In the genomic region with DNA sequence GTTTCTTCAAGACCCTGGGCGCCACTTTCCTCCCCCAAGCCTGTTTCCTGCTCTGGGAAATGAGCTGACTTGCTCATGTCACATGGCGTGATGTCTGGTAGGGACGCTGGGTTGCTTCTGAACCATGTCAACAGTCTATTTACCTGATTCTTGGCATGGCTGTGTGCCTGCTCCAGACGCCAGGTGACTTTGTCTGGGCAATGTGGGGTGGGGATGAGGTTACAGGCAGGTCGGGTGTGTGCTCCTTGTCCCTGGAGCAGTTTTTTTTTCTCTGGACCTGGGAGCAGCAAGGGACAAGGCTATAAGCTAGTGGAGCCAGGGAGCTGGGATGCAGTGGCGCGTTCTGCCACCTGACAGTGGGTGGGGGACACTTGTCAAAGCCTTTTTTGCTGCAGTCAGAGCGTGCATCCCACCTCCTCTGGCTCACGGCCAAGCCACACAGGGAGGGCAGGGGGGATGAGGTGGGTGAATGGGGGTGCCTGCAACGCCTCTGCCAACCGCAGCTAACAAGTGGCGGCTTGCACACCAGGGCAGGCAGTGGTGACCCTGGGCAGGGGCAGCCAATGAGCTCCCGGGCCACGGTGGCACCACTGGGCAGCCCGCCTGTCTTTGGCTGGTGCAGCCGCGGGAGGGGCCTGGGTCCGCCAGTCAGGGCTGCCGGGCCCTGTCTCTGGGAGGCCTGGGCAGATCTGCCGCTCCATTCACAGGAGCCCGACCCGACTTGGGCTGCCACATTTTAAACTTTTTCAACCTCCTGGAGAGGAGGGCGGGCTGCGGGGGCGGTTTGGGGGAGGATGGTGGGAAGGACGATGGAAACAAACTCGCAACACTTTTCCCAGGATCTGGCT, we compare ENCODE assay signal across 8 cellular contexts. TPM values are rescaled to one million over a fixed set of nuclear protein-coding genes. Genes with fewer than 3 reads are reported as not detected.
DNase-seq lines count a peak whose midpoint lies in the region; ATAC-seq and TF ChIP-seq lines count a peak whose summit lies in the region.

No MANE protein-coding gene starts in this region.

- peaks cover 89 to 95% (median 93%) of the 10 kb centered on the region in 3 donors for H3K4me1 Mint-ChIP-seq in T-cell

- POLR2A ChIA-PET in T-cell (lab: Charles Lee) = interaction anchor here (0.5 to 1.5 kb wide), 15 partner anchors 10 to 288 kb away, joined by 3 to 23 read pairs (median 4); a partner anchor contains a TSS

- H3K4me1 ChIP-seq in GM23248 (ENCODE audit: insufficient read depth) (peaks cover 12% of the 10 kb centered on the region; the same call in 1 of the 2 replicates), right cardiac atrium (ENCODE audit: control insufficient read depth, insufficient read depth, low read length) (peaks cover 44% of the 10 kb centered on the region), rectal smooth muscle tissue (ENCODE audit: control insufficient read depth, insufficient read depth, low read length) (peaks cover 13% of the 10 kb centered on the region), uterus (peaks cover 12 to 34% of the 10 kb centered on the region in 2 donors)

- H3K4me2 ChIP-seq in GM23248 (ENCODE audit: unreplicated experiment) = peak overlapping the region; percentile 36

- CTCF ChIA-PET in T-cell (lab: Charles Lee) = interaction anchor here (0.6 to 1.9 kb wide), 13 partner anchors 11 to 112 kb away, joined by 3 to 25 read pairs (median 4); a partner anchor contains a TSS

- H3K27ac ChIP-seq in GM23248 (no peak overlapping the region), right cardiac atrium (ENCODE audit: low read length) (peak overlapping the region; percentile 61), rectal smooth muscle tissue (ENCODE audit: low read depth, low read length) (peak overlapping the region; percentile 11), uterus (peak overlapping the region; percentile 75 to 87)

- no peak overlapping the region for H3K9ac ChIP-seq in GM23248
- peak overlapping the region; percentile 8 for H3K9ac ChIP-seq in rectal smooth muscle tissue (ENCODE audit: low read length)

- H3K9me3 Mint-ChIP-seq in T-cell = no peaks in the 10 kb centered on the region

- no peaks in the 10 kb centered on the region for H4K20me1 ChIP-seq in GM23248 (ENCODE audit: insufficient read depth)

- H3K36me3 Mint-ChIP-seq in T-cell = no peaks in the 10 kb centered on the region

- H3K4me3 Mint-ChIP-seq in T-cell = peak overlapping the region; percentile 64 to 85 (median 72)

- H3K9me2 ChIP-seq in GM23248 (ENCODE audit: insufficient read depth) = no peaks in the 10 kb centered on the region

- peaks cover 12% of the 10 kb centered on the region; the same call in 1 of the 2 replicates for H3K36me3 ChIP-seq in GM23248 (ENCODE audit: low read depth)
- peaks cover 8% of the 10 kb centered on the region for H3K36me3 ChIP-seq in rectal smooth muscle tissue (ENCODE audit: control insufficient read depth, insufficient read depth, low read length)
- no peaks in the 10 kb centered on the region for H3K36me3 ChIP-seq in uterus

- H2AFZ ChIP-seq in GM23248 = no peak overlapping the region

- H3K27ac Mint-ChIP-seq in T-cell = peak overlapping the region; percentile 92 to 95

- H3K4me3 ChIP-seq in GM23248 (no peak overlapping the region), right cardiac atrium (ENCODE audit: low read length) (no peak overlapping the region), rectal smooth muscle tissue (ENCODE audit: low read length) (peak overlapping the region; percentile 7), uterus (no peak overlapping the region)

- peak in 1 of 4 experiments; percentile 35 for TF ChIP-seq CTCF in uterus (IDR thresholded peaks at IDR 0.05)

- no peaks in the 10 kb centered on the region for H3K27me3 Mint-ChIP-seq in T-cell

- 15 to 18% methylated on average over 23 to 27 of the region's 27 CpGs for WGBS in GM23248 (ENCODE audit: low coverage in 1 of 2, low lambda C conversion rate in 2 of 2, missing lambda C conversion rate in 2 of 2), 2 experiments
- 9% methylated on average over 27 of the region's 27 CpGs for WGBS in right cardiac atrium

- H3K27me3 ChIP-seq in GM23248 (replicated peaks; ENCODE audit: insufficient read depth) (no peaks in the 10 kb centered on the region), right cardiac atrium (ENCODE audit: control insufficient read depth, insufficient read depth) (no peaks in the 10 kb centered on the region), rectal smooth muscle tissue (ENCODE audit: control insufficient read depth, insufficient read depth, low read length) (no peaks in the 10 kb centered on the region), uterus (no peaks in the 10 kb centered on the region)

- peak; percentile 88 for DNase-seq in D341Med (ENCODE audit: low spot score)
- DNase-seq in GM23248 = peak; percentile 60
- DNase-seq in NCI-H1105 treated with DMSO at 0.1 percent for 48 hours (lab: John Stamatoyannopoulos, UW) = peak; percentile 99
- DNase-seq in T-cell = peak; percentile 65 to 97 (median 94)
- DNase-seq in amygdala (lab: John Stamatoyannopoulos, UW) = peak in 55 of 56 donors; percentile 57 to 97 (median 88)
- peak; percentile 86 to 94 (median 93) for DNase-seq in right cardiac atrium
- DNase-seq in uterus = peak; percentile 63 to 71

- peak in 1 of 2 donors; percentile 27 for TF ChIP-seq POLR2A in uterus (IDR thresholded peaks at IDR 0.05)

- 0 out of 2 replicates have a peak, but pooled peaks cover 4% of the 10 kb centered on the region for H3F3A ChIP-seq in GM23248 (ENCODE audit: insufficient read depth)

- intact Hi-C loops in right cardiac atrium (cut with DNase I) (loop anchor here in 3 of 4 donors (10.0 kb wide), 6 partner anchors 57 to 367 kb away; a partner anchor contains a TSS), uterus (cut with DNase I; ENCODE audit: low total_unique reads) (loop anchor here (10.0 kb wide), 2 partner anchors 57 to 377 kb away; a partner anchor contains a TSS)

- H3K9me3 ChIP-seq in GM23248 (ENCODE audit: low read depth) (no peaks in the 10 kb centered on the region), right cardiac atrium (ENCODE audit: control insufficient read depth, low read length) (no peaks in the 10 kb centered on the region), uterus (no peaks in the 10 kb centered on the region)

- H3K79me2 ChIP-seq in GM23248 (ENCODE audit: insufficient read depth) = no peaks in the 10 kb centered on the region

- ATAC-seq in T-cell (replicated peaks in 1 of 4) (peak; percentile 68 to 77 (median 74)), right cardiac atrium (peak; percentile 63 to 64)

- in situ Hi-C loops in GM23248 (cut with MboI) = no loop called here

RNA-seq across cellular contexts. Expression of a gene that starts 22.9 kb away (rescaled TPM):
- total RNA-seq in GM23248 (2014; rRNA removed; shearing (Covaris generic)) = 28.4 and 32.9 TPM in 2 replicates
- polyA plus RNA-seq in GM23248 (2016; fragmentation: Nextera tagmentation; extraction: Ambion mirVana) (32.0 and 33.5 TPM in 2 replicates), right cardiac atrium (25.8 TPM)
- total RNA-seq in T-cell (10 to 100 TPM; 27.1 to 41.4 (median 31.2) TPM), right cardiac atrium (10 to 100 TPM; 26.9 to 35.0 (median 30.9) TPM), uterus (10 to 100 TPM; 18.4 to 34.8 (median 22.7) TPM)

RNA-seq across cellular contexts. Expression of a gene that starts 58.1 kb away (rescaled TPM):
- total RNA-seq in GM23248 (2014; rRNA removed; shearing (Covaris generic)) = 188 and 199 TPM in 2 replicates
- polyA plus RNA-seq in GM23248 (2016; fragmentation: Nextera tagmentation; extraction: Ambion mirVana) (144 and 155 TPM in 2 replicates), right cardiac atrium (53.6 TPM)
- total RNA-seq in T-cell (100 to 1,000 TPM in 2 of 5 donors, 10 to 100 TPM in 3; 39.9 to 326 (median 52.1) TPM), right cardiac atrium (100 to 1,000 TPM in 1 of 4 donors, 10 to 100 TPM in 3; 33.0 to 113 (median 76.5) TPM), uterus (100 to 1,000 TPM; 118 to 210 (median 145) TPM)
